Comparison of ENCODE assay signal across 13 cellular contexts in genomic region chr19:49409441-49410029, GRCh38. TPM values are rescaled to one million over a fixed set of nuclear protein-coding genes. Genes with fewer than 3 reads are reported as not detected.
A peak's percentile ranks its signal among the peaks of the same experiment; 100 is the strongest.
DNase-seq lines count a peak whose midpoint lies in the region; ATAC-seq lines count a peak whose summit lies in the region.
"Had no signal": no experiment of that assay in that cellular context is flagged by ENCODE, and none has a peak within 500 bp of the region (broad histone marks: within the 10 kb centered on the region; RNA-seq: fewer than 3 reads in every experiment).

No MANE protein-coding gene starts in this region.

- no peaks in the 10 kb centered on the region for H3K79me1 ChIP-seq in mesenchymal stem cell (replicated peaks; ENCODE audit: low read length, poor library complexity, severe bottlenecking)

- no peak overlapping the region for H2BK120ac ChIP-seq in mesenchymal stem cell (ENCODE audit: low read depth, low read length)

- H3K14ac ChIP-seq in mesenchymal stem cell (ENCODE audit: low read length in 2 of 2), result no peak overlapping the region

- H3K9ac ChIP-seq in mesenchymal stem cell (ENCODE audit: low read length), result no peak overlapping the region

- H2AK5ac ChIP-seq in mesenchymal stem cell (ENCODE audit: low read length, severe bottlenecking), result peak overlapping the region; percentile 13

- no peak overlapping the region for H3K18ac ChIP-seq in mesenchymal stem cell (ENCODE audit: low read depth in 1 of 2, low read length in 2 of 2)

- no peak overlapping the region for H3K4me3 ChIP-seq in mesenchymal stem cell (ENCODE audit: insufficient read depth in 1 of 2, low read depth in 1 of 2, low read length in 2 of 2)

- H3K23ac ChIP-seq in mesenchymal stem cell (ENCODE audit: low read length in 2 of 2), result no peak overlapping the region

- H3K27me3 ChIP-seq in mesenchymal stem cell (ENCODE audit: control insufficient read depth in 1 of 2, insufficient read depth in 1 of 2, low read length in 2 of 2), result peaks cover 0 to 51% of the 10 kb centered on the region in 2 experiments

- 90% methylated on average over 4 of the region's 5 CpGs for WGBS in mesenchymal stem cell

- H2BK5ac ChIP-seq in mesenchymal stem cell (ENCODE audit: low read depth, low read length, poor library complexity, severe bottlenecking), result no peak overlapping the region

- no peak overlapping the region for H3K4me2 ChIP-seq in mesenchymal stem cell (ENCODE audit: low read length, poor library complexity, severe bottlenecking)

- no peak overlapping the region for H4K91ac ChIP-seq in mesenchymal stem cell (ENCODE audit: low read length)

- no peak overlapping the region for H3K4ac ChIP-seq in mesenchymal stem cell (ENCODE audit: low read depth in 1 of 2, low read length in 2 of 2)

- H4K8ac ChIP-seq in mesenchymal stem cell (ENCODE audit: low read length), result no peak overlapping the region

- no peaks in the 10 kb centered on the region for H3K36me3 ChIP-seq in mesenchymal stem cell (ENCODE audit: control insufficient read depth in 1 of 2, insufficient read depth in 2 of 2, low read depth in 1 of 2, low read length in 2 of 2)

- no peak overlapping the region for H2BK15ac ChIP-seq in mesenchymal stem cell (ENCODE audit: low read depth, poor library complexity, severe bottlenecking)

- no peak overlapping the region for H2BK12ac ChIP-seq in mesenchymal stem cell (ENCODE audit: low read length in 2 of 2)

- ATAC-seq in HG03469 (IDR thresholded peaks at IDR 0.05; ENCODE audit: unreplicated experiment) (no peak), HG03108 (IDR thresholded peaks at IDR 0.05; ENCODE audit: unreplicated experiment) (no peak)

- intact Hi-C loops in cardiac septum (cut with DNase I), result no loop called here

- DNase-seq in DMS53 (lab: John Stamatoyannopoulos, UW) (peak; percentile 10), DMS53 treated with DMSO at 0.1 percent for 48 hours (lab: John Stamatoyannopoulos, UW; ENCODE audit: unreplicated experiment) (no peak), Kasumi-1 (lab: John Stamatoyannopoulos, UW) (peak; percentile 57), UCSD-AML1 (lab: John Stamatoyannopoulos, UW; ENCODE audit: unreplicated experiment) (peak; percentile 48), mesenchymal stem cell (no peak), cardiac septum (ENCODE audit: low spot score) (no peak)
- DNase-seq: anterior cingulate cortex, NCI-H2081, retina had no signal

- H2AFZ ChIP-seq in mesenchymal stem cell (ENCODE audit: low read depth, low read length), result no peak overlapping the region

- no peaks in the 10 kb centered on the region for H3K9me3 ChIP-seq in mesenchymal stem cell (ENCODE audit: control insufficient read depth, low read length)

- no peak overlapping the region for H3K27ac ChIP-seq in mesenchymal stem cell (ENCODE audit: low read length, poor library complexity, severe bottlenecking)

- peaks cover 17% of the 10 kb centered on the region for H3K4me1 ChIP-seq in mesenchymal stem cell (ENCODE audit: control insufficient read depth, insufficient read depth, low read depth, low read length)

RNA-seq across cellular contexts. Expression of gene PTH2, which starts 13.7 kb away (rescaled TPM):
- polyA plus RNA-seq in mesenchymal stem cell (2013, experiment 1 of 2), result not detected
- polyA plus RNA-seq in mesenchymal stem cell (2013, experiment 2 of 2), result not detected
- not detected for total RNA-seq in cardiac septum
- total RNA-seq: A172, fibroblast of lung had no signal
- polyA plus RNA-seq: fibroblast of lung had no signal

RNA-seq across cellular contexts. Expression of gene GFY, which starts 15.7 kb away (rescaled TPM):
- not detected for polyA plus RNA-seq in mesenchymal stem cell (2013, experiment 1 of 2)
- not detected for polyA plus RNA-seq in mesenchymal stem cell (2013, experiment 2 of 2)
- not detected for total RNA-seq in cardiac septum
- total RNA-seq: A172, fibroblast of lung had no signal
- polyA plus RNA-seq: fibroblast of lung had no signal

RNA-seq across cellular contexts. Expression of gene KASH5, which starts 21.5 kb away (rescaled TPM):
- not detected for polyA plus RNA-seq in mesenchymal stem cell (2013, experiment 1 of 2)
- polyA plus RNA-seq in mesenchymal stem cell (2013, experiment 2 of 2), result not detected
- not detected for total RNA-seq in cardiac septum
- total RNA-seq: A172, fibroblast of lung had no signal
- polyA plus RNA-seq: fibroblast of lung had no signal

RNA-seq across cellular contexts. Expression of gene SLC17A7, which starts 31.8 kb away (rescaled TPM):
- 0.66 TPM for polyA plus RNA-seq in mesenchymal stem cell (2013, experiment 1 of 2)
- 0.63 TPM for polyA plus RNA-seq in mesenchymal stem cell (2013, experiment 2 of 2)
- total RNA-seq in cardiac septum, result 1.6 TPM
- total RNA-seq: A172 had no signal

RNA-seq across cellular contexts. Expression of gene PIH1D1, which starts 42.1 kb away (rescaled TPM):
- polyA plus RNA-seq in mesenchymal stem cell (2013, experiment 1 of 2), result 54.8 TPM
- polyA plus RNA-seq in mesenchymal stem cell (2013, experiment 2 of 2), result 53.7 TPM
- 24.2 TPM for total RNA-seq in cardiac septum

Comparison
In these comparisons a context has a peak if more than half of its experiments do, and no peak if none do; other contexts are left out.
1. DNase-seq: peak in DMS53 (single experiment), Kasumi-1 (2 of 2) and UCSD-AML1 (single experiment); none in DMS53 treated with DMSO at 0.1 percent for 48 hours (single experiment), mesenchymal stem cell (single experiment) and cardiac septum (single experiment).